Comparison of ENCODE assay signal across 8 cellular contexts in genomic region chr3:81760215-81760614, GRCh38. TPM values are rescaled to one million over a fixed set of nuclear protein-coding genes. Genes with fewer than 3 reads are reported as not detected.
DNase-seq lines count a peak whose midpoint lies in the region; ATAC-seq and TF ChIP-seq lines count a peak whose summit lies in the region.

No MANE protein-coding gene starts in this region.

- H3K27ac ChIP-seq in OCI-LY7 (ENCODE audit: low read depth, low read length, poor library complexity, severe bottlenecking) = peak overlapping the region; percentile 81

- intact Hi-C loops in Calu3 (cut with micrococcal nuclease; ENCODE audit: unreplicated experiment) = loop anchor here (10.0 kb wide), 1 partner anchor 375 kb away; no protein-coding TSS in a partner anchor
- intact Hi-C loops in OCI-LY7 (cut with micrococcal nuclease; ENCODE audit: unreplicated experiment) = loop anchor here (10.0 kb wide), 1 partner anchor 265 kb away; no protein-coding TSS in a partner anchor

- H3K79me2 ChIP-seq in OCI-LY7 (ENCODE audit: insufficient read depth, low read depth, low read length) = peaks cover 5% of the 10 kb centered on the region; the same call in 1 of the 2 replicates

- no peaks in the 10 kb centered on the region for H3K27me3 ChIP-seq in endocrine pancreas (ENCODE audit: control insufficient read depth, insufficient read depth, low read length)

- CTCF ChIA-PET in Calu3 (lab: Charles Lee) (no interaction called here), OCI-LY7 (lab: Charles Lee; ENCODE audit: unreplicated experiment) (no interaction called here)

- ATAC-seq in HG03095 (IDR thresholded peaks at IDR 0.05; ENCODE audit: unreplicated experiment) = no peak
- ATAC-seq in GM21360 (IDR thresholded peaks at IDR 0.05; ENCODE audit: unreplicated experiment) = no peak

- H4K20me1 ChIP-seq in OCI-LY7 (ENCODE audit: insufficient read depth, low read length) = no peaks in the 10 kb centered on the region

- H3K4me2 ChIP-seq in OCI-LY7 (ENCODE audit: low read length) = peak overlapping the region; percentile 91

- peaks cover 23% of the 10 kb centered on the region for H3K4me1 ChIP-seq in OCI-LY7 (ENCODE audit: insufficient read depth, low read length, poor library complexity, severe bottlenecking)
- H3K4me1 ChIP-seq in endocrine pancreas (ENCODE audit: control insufficient read depth, insufficient read depth, low read length) = peaks cover 19% of the 10 kb centered on the region

- TF ChIP-seq CTCF in Calu3 (IDR thresholded peaks at IDR 0.05; ENCODE audit: unreplicated experiment) (no peak), OCI-LY7 (conservative IDR thresholded peaks at IDR 0.05; ENCODE audit: low read length) (no peak), osteocyte (IDR thresholded peaks at IDR 0.05) (no peak)

- peaks cover 17% of the 10 kb centered on the region for H3K4me1 Mint-ChIP-seq in Calu3 (ENCODE audit: low read depth, unreplicated experiment)
- H3K4me1 Mint-ChIP-seq in osteocyte (ENCODE audit: unreplicated experiment) = peaks cover 63% of the 10 kb centered on the region

- BruUV-seq in Calu3 (replicated peaks; lab: Mats Ljungman, UMichigan) (no TSS peak), OCI-LY7 (replicated peaks; lab: Mats Ljungman, UMichigan) (TSS peak; percentile 74)

- H3K9ac ChIP-seq in endocrine pancreas (ENCODE audit: control insufficient read depth, insufficient read depth, low read length) = peak overlapping the region; percentile 5

- H3K27ac Mint-ChIP-seq in Calu3 (ENCODE audit: unreplicated experiment) = peak overlapping the region; percentile 93
- peak overlapping the region; percentile 100 for H3K27ac Mint-ChIP-seq in osteocyte (ENCODE audit: unreplicated experiment)

- DNase-seq in Calu3 (no peak), OCI-LY7 (ENCODE audit: low spot score) (no peak), osteocyte (ENCODE audit: extremely low spot score, unreplicated experiment) (no peak)
- no peak for DNase-seq in stimulated activated CD4-positive, alpha-beta T cell treated with anti-CD3 and anti-CD28 coated beads, Interleukin-2, amount 100 ng/mL, for 24 hours
- DNase-seq in effector CD8-positive, alpha-beta T cell (lab: John Stamatoyannopoulos, UW) = no peak

- H3K9me3 ChIP-seq in OCI-LY7 (ENCODE audit: low read length) (peaks cover 23% of the 10 kb centered on the region; the same call in 1 of the 2 replicates), endocrine pancreas (ENCODE audit: control insufficient read depth, low read length) (no peaks in the 10 kb centered on the region)

- H3K4me3 ChIP-seq in OCI-LY7 (ENCODE audit: low read depth, low read length, poor library complexity, severe bottlenecking) (peak overlapping the region; percentile 70), endocrine pancreas (ENCODE audit: control insufficient read depth, insufficient read depth, low read length) (peak overlapping the region; percentile 98)

- no peaks in the 10 kb centered on the region for H3K9me2 ChIP-seq in OCI-LY7 (ENCODE audit: insufficient read depth, low read length)

- H3K27me3 Mint-ChIP-seq in Calu3 (ENCODE audit: unreplicated experiment) (no peaks in the 10 kb centered on the region), osteocyte (ENCODE audit: unreplicated experiment) (no peaks in the 10 kb centered on the region)

- peak overlapping the region; percentile 98; the same call in 1 of the 2 replicates for H2AFZ ChIP-seq in OCI-LY7 (ENCODE audit: low read length)

- H3K4me3 Mint-ChIP-seq in Calu3 (ENCODE audit: low read depth, unreplicated experiment) (peak overlapping the region; percentile 77), osteocyte (ENCODE audit: unreplicated experiment) (peak overlapping the region; percentile 90)

- H3K36me3 Mint-ChIP-seq in Calu3 (ENCODE audit: insufficient read depth, unreplicated experiment) (peaks cover 18% of the 10 kb centered on the region), osteocyte (ENCODE audit: unreplicated experiment) (peaks cover 18% of the 10 kb centered on the region)

- POLR2A ChIA-PET in OCI-LY7 (lab: Charles Lee) = interaction anchor here (1.0 to 1.5 kb wide), 2 partner anchors 9 to 16 kb away, joined by 4 read pairs; no protein-coding TSS in a partner anchor

- H3K9me3 Mint-ChIP-seq in Calu3 (ENCODE audit: low read depth, unreplicated experiment) (no peaks in the 10 kb centered on the region), osteocyte (ENCODE audit: unreplicated experiment) (no peaks in the 10 kb centered on the region)

- H3K36me3 ChIP-seq in OCI-LY7 (ENCODE audit: insufficient read depth, low read length) = peaks cover 24% of the 10 kb centered on the region
- no peaks in the 10 kb centered on the region for H3K36me3 ChIP-seq in endocrine pancreas (ENCODE audit: control insufficient read depth, insufficient read depth, low read length)

RNA-seq across cellular contexts. Expression of gene GBE1, which starts 1.2 kb away (rescaled TPM):
- total RNA-seq in Calu3 (2022) (10.8 and 12.7 TPM in 2 replicates), OCI-LY7 (2022) (18.6 and 24.4 TPM in 2 replicates), osteocyte (39.2 and 39.8 TPM in 2 replicates)
- 10.7 and 12.5 TPM in 2 replicates for total RNA-seq in OCI-LY7 (2014; rRNA removed; shearing (Covaris generic))
